ENCODE assay signal across 8 cellular contexts in genomic region chr12:12985817-12986408, GRCh38. TPM values are rescaled to one million over a fixed set of nuclear protein-coding genes. Genes with fewer than 3 reads are reported as not detected.
DNase-seq lines count a peak whose midpoint lies in the region; ATAC-seq and TF ChIP-seq lines count a peak whose summit lies in the region.

No MANE protein-coding gene starts in this region.

- H3K4me1 ChIP-seq in PC-3 (ENCODE audit: insufficient read depth, low read length), result no peaks in the 10 kb centered on the region
- peaks cover under 1 to 24% of the 10 kb centered on the region in 2 donors for H3K4me1 ChIP-seq in thyroid gland

- H3K9me2 ChIP-seq in PC-3 (replicated peaks; ENCODE audit: low read length), result no peaks in the 10 kb centered on the region

- no peaks in the 10 kb centered on the region for H4K20me1 ChIP-seq in PC-3 (ENCODE audit: low read length)

- H3K4me3 ChIP-seq in PC-3 (ENCODE audit: low read length) (no peak overlapping the region), fibroblast of mammary gland (ENCODE audit: control insufficient read depth, low read depth, low read length) (no peak overlapping the region), thyroid gland (replicated peaks in 1 of 3) (no peak overlapping the region)

- CTCF ChIA-PET in PC-3 (lab: Charles Lee), result interaction anchor here (0.7 to 1.0 kb wide), 3 partner anchors 48 to 226 kb away, joined by 3 to 14 read pairs (median 4); no protein-coding TSS in a partner anchor

- intact Hi-C loops in PC-3 (cut with micrococcal nuclease) (loop anchor here (10.0 kb wide), 1 partner anchor 229 kb away; no protein-coding TSS in a partner anchor), thyroid gland (cut with DNase I) (loop anchor here (10.0 kb wide), 1 partner anchor 181 kb away; no protein-coding TSS in a partner anchor)

- no peak overlapping the region for H3K9ac ChIP-seq in PC-3 (ENCODE audit: low read length)

- no peaks in the 10 kb centered on the region for H3K9me3 Mint-ChIP-seq in activated T-cell treated with anti-CD3 and anti-CD28 coated beads, Interleukin-2, amount 50 U/mL, for 24 hours

- H3K9me3 ChIP-seq in PC-3 (ENCODE audit: low read length), result no peaks in the 10 kb centered on the region
- no peaks in the 10 kb centered on the region for H3K9me3 ChIP-seq in thyroid gland

- POLR2A ChIA-PET in PC-3 (lab: Charles Lee; ENCODE audit: unreplicated experiment), result interaction anchor here (0.6 to 0.7 kb wide), 2 partner anchors 182 to 258 kb away, joined by 3 read pairs; no protein-coding TSS in a partner anchor

- 86 to 90% methylated on average over 4 of the region's 4 CpGs for WGBS in thyroid gland, 2 donors

- H3K27ac Mint-ChIP-seq in activated T-cell treated with anti-CD3 and anti-CD28 coated beads, Interleukin-2, amount 50 U/mL, for 24 hours, result no peak overlapping the region

- H3K79me2 ChIP-seq in PC-3 (ENCODE audit: low read length), result no peaks in the 10 kb centered on the region

- no peak overlapping the region for H3K27ac ChIP-seq in PC-3 (ENCODE audit: low read length)
- H3K27ac ChIP-seq in thyroid gland, result no peak overlapping the region

- no peaks in the 10 kb centered on the region for H3F3A ChIP-seq in PC-3 (ENCODE audit: low read length, unreplicated experiment)

- no peaks in the 10 kb centered on the region for H3K27me3 Mint-ChIP-seq in activated T-cell treated with anti-CD3 and anti-CD28 coated beads, Interleukin-2, amount 50 U/mL, for 24 hours

- H3K36me3 ChIP-seq in PC-3 (ENCODE audit: low read depth, low read length) (peaks cover 18% of the 10 kb centered on the region), thyroid gland (peaks cover 35 to 37% of the 10 kb centered on the region in 2 donors)

- H3K4me3 Mint-ChIP-seq in activated T-cell treated with anti-CD3 and anti-CD28 coated beads, Interleukin-2, amount 50 U/mL, for 24 hours, result no peak overlapping the region

- peak; percentile 87 for ATAC-seq in PC-3
- ATAC-seq in omental fat pad (ENCODE audit: low FRiP score), result no peak

- no peaks in the 10 kb centered on the region for H3K27me3 ChIP-seq in PC-3 (ENCODE audit: low read length)
- H3K27me3 ChIP-seq in thyroid gland, result no peaks in the 10 kb centered on the region

- H3K4me2 ChIP-seq in PC-3 (ENCODE audit: low read length), result no peak overlapping the region

- BruUV-seq in PC-3 (replicated peaks; lab: Mats Ljungman, UMichigan), result no TSS peak

- H3K36me3 Mint-ChIP-seq in activated T-cell treated with anti-CD3 and anti-CD28 coated beads, Interleukin-2, amount 50 U/mL, for 24 hours (ENCODE audit: low read depth), result peaks cover 31% of the 10 kb centered on the region

- TF ChIP-seq CTCF in PC-3 (conservative IDR thresholded peaks at IDR 0.05; ENCODE audit: low read depth, low read length) (peak; percentile 62), fibroblast of mammary gland (conservative IDR thresholded peaks at IDR 0.05; ENCODE audit: control insufficient read depth, insufficient read depth, low read depth, low read length) (peak; percentile 59), thyroid gland (IDR thresholded peaks at IDR 0.05) (peak in 5 of 6 experiments; percentile 17 to 46 (median 31)), omental fat pad (IDR thresholded peaks at IDR 0.05) (peak in 1 of 3 donors; percentile 31)

- no peaks in the 10 kb centered on the region for H3K4me1 Mint-ChIP-seq in activated T-cell treated with anti-CD3 and anti-CD28 coated beads, Interleukin-2, amount 50 U/mL, for 24 hours (ENCODE audit: low read depth)

- no peak overlapping the region for H2AFZ ChIP-seq in PC-3 (ENCODE audit: low read length)

- DNase-seq in stimulated activated CD4-positive, alpha-beta T cell treated with anti-CD3 and anti-CD28 coated beads, Interleukin-2, amount 100 ng/mL, for 48 hours, result peak; percentile 5 to 16
- DNase-seq in stimulated activated CD4-positive, alpha-beta T cell treated with anti-CD3 and anti-CD28 coated beads, Interleukin-4, amount 100 ng/mL, for 1 hour, result no peak
- DNase-seq in PC-3 (peak; percentile 47), fibroblast of mammary gland (ENCODE audit: low read depth) (peak; percentile 40), thyroid gland (no peak), omental fat pad (ENCODE audit: low spot score) (no peak), DMS79 treated with DMSO at 0.1 percent for 48 hours (lab: John Stamatoyannopoulos, UW) (no peak)
- DNase-seq in activated T-cell treated with anti-CD3 and anti-CD28 coated beads, Interleukin-2, amount 50 U/mL, for 24 hours, result no peak

- no peak for TF ChIP-seq POLR2A in thyroid gland (IDR thresholded peaks at IDR 0.05)

RNA-seq across cellular contexts. Expression of gene HEBP1, which starts 14.2 kb away (rescaled TPM):
- total RNA-seq in PC-3 (2014; rRNA removed), result 6.2 and 8.2 TPM in 2 replicates
- 100 to 1,000 TPM in 1 of 4 donors, 10 to 100 TPM in 3; 80.4 to 125 (median 91.3) TPM for total RNA-seq in thyroid gland
- total RNA-seq in omental fat pad, result 10 to 100 TPM; 44.5 to 78.0 (median 49.0) TPM

RNA-seq across cellular contexts. Expression of gene GPRC5D, which starts 33.9 kb away (rescaled TPM):
- not detected in 2 replicates for total RNA-seq in PC-3 (2014; rRNA removed)
- total RNA-seq in thyroid gland, result not detected
- total RNA-seq in omental fat pad, result not detected

RNA-seq across cellular contexts. Expression of gene FAM234B, which starts 58.3 kb away (rescaled TPM):
- total RNA-seq in PC-3 (2014; rRNA removed), result 3.1 and 3.3 TPM in 2 replicates
- total RNA-seq in thyroid gland, result 10 to 100 TPM; 15.7 to 23.2 (median 19.3) TPM
- total RNA-seq in omental fat pad, result 10 to 100 TPM in 1 of 4 donors, 1 to 10 TPM in 3; 6.3 to 14.2 (median 7.5) TPM

Comparison
In these comparisons a context has a peak if more than half of its experiments do, and no peak if none do; other contexts are left out.
1. DNase-seq: peak in stimulated activated CD4-positive, alpha-beta T cell treated with anti-CD3 and anti-CD28 coated beads, Interleukin-2, amount 100 ng/mL, for 48 hours (2 of 2), PC-3 (single experiment) and fibroblast of mammary gland (single experiment); none in stimulated activated CD4-positive, alpha-beta T cell treated with anti-CD3 and anti-CD28 coated beads, Interleukin-4, amount 100 ng/mL, for 1 hour (single experiment), thyroid gland (0 of 2), omental fat pad (single experiment), DMS79 treated with DMSO at 0.1 percent for 48 hours (single experiment) and activated T-cell treated with anti-CD3 and anti-CD28 coated beads, Interleukin-2, amount 50 U/mL, for 24 hours (single experiment).